24 cellular contexts compared by ENCODE assay signal in the genomic region with DNA sequence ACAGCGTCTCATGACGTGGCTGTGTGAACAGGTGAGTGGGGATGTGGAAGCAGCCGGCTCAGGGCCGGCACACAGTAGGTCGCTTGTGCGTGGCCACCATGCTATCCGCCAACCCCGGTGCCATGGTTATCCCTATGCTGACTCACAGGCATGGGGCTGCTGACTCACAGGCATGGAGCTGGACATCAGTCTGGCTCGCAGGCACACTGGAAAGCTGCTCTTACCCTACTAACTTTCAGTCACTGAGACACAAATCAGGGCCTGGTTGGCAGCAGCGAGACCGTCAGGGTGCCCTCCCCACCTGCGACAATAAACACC.
"Had no signal": no experiment of that assay in that cellular context is flagged by ENCODE, and none has a peak within 500 bp of the region (broad histone marks: within the 10 kb centered on the region; RNA-seq: fewer than 3 reads in every experiment).

No MANE protein-coding gene starts in this region.

- ATAC-seq: esophagus mucosa; left lung; naive thymus-derived CD4-positive, alpha-beta T cell; right lobe of liver; stimulated activated effector memory CD8-positive, alpha-beta T cell treated with anti-CD3 and anti-CD28 coated beads, Interleukin-12 subunit alpha, Interleukin-12 subunit beta, amount 100 ng/mL, for 72 hours had no signal

- H3K4me3 ChIP-seq: left lung, lung, right lobe of liver, skin epidermis, vagina had no signal

- H3K9me3 ChIP-seq: right lobe of liver, vagina had no signal

- H3K4me1 ChIP-seq: left lung, right lobe of liver, vagina had no signal

- H3K27ac ChIP-seq: left lung, right lobe of liver, skin epidermis, vagina, VCaP had no signal

- DNase-seq: activated CD4-positive, alpha-beta T cell treated with anti-CD3 and anti-CD28 coated beads for 4 hours; activated CD4-positive, alpha-beta T cell treated with anti-CD3 and anti-CD28 coated beads, Interleukin-2, amount 50 U/mL, for 4 hours; activated CD8-positive, alpha-beta memory T cell treated with anti-CD3 and anti-CD28 coated beads, Interleukin-2, amount 50 U/mL, for 4 hours; activated gamma-delta T cell treated with Interleukin-2 at 50 U/mL for 16 hours; activated naive CD4-positive, alpha-beta T cell treated with anti-CD3 and anti-CD28 coated beads, Interleukin-2, amount 50 U/mL, for 16 hours; activated T-cell treated with anti-CD3 and anti-CD28 coated beads, Interleukin-2, amount 50 U/mL, for 1 hour; amniotic stem cell; central memory CD4-positive, alpha-beta T cell; endodermal cell; foreskin fibroblast; naive thymus-derived CD4-positive, alpha-beta T cell; nucleus accumbens; right lobe of liver; stimulated activated CD4-positive, alpha-beta T cell treated with anti-CD3 and anti-CD28 coated beads, Interleukin-4, amount 100 ng/mL, for 24 hours; substantia nigra; SW 1271; T-helper 9 cell had no signal

- H3K27me3 ChIP-seq: left lung, right lobe of liver, vagina had no signal

- H3K36me3 ChIP-seq: left lung, right lobe of liver, vagina had no signal
